8 cellular contexts compared by ENCODE assay signal in genomic region chr4:158671915-158672806, GRCh38. TPM values are rescaled to one million over a fixed set of nuclear protein-coding genes. Genes with fewer than 3 reads are reported as not detected.
DNase-seq lines count a peak whose midpoint lies in the region; ATAC-seq, FAIRE-seq and TF ChIP-seq lines count a peak whose summit lies in the region.

Gene ETFDH (plus strand): TSS chr4:158672296. CDS start chr4:158672457, 161 bp downstream.

- peak; percentile 93 for ATAC-seq in GM18907 (IDR thresholded peaks at IDR 0.05; ENCODE audit: unreplicated experiment)
- ATAC-seq in HG03159 (IDR thresholded peaks at IDR 0.05; ENCODE audit: unreplicated experiment): peak; percentile 87

- H3K4me3 ChIP-seq in WI38 (ENCODE audit: low read depth, low read length) (peak within 1 kb of the TSS; percentile 79), bronchial epithelial cell (ENCODE audit: low read depth, low read length) (peak within 1 kb of the TSS; percentile 80), iPS-20b (ENCODE audit: low read length) (peak within 1 kb of the TSS; percentile 84), skin epidermis (peak within 1 kb of the TSS; percentile 76 to 95 (median 88))

- TF ChIP-seq CTCF in WI38 (IDR thresholded peaks at IDR 0.05; ENCODE audit: low read depth, low read length) (peak; percentile 26; the same call in 1 of the 2 replicates), bronchial epithelial cell (IDR thresholded peaks at IDR 0.05; ENCODE audit: insufficient read depth, low read length, severe bottlenecking) (peak; percentile 70)

- no peaks in the 10 kb centered on the region for H3K9me3 ChIP-seq in iPS-20b (ENCODE audit: insufficient read depth, low read depth, low read length)

- H3K36me3 ChIP-seq in bronchial epithelial cell (ENCODE audit: control insufficient read depth, insufficient read depth, low read length) (no peaks in the 10 kb centered on the region), iPS-20b (ENCODE audit: insufficient read depth, low read depth, low read length) (peaks cover 14% of the 10 kb centered on the region)

- H3K27me3 ChIP-seq in bronchial epithelial cell (ENCODE audit: control insufficient read depth, insufficient read depth, low read length) (no peaks in the 10 kb centered on the region), iPS-20b (ENCODE audit: insufficient read depth, low read length) (no peaks in the 10 kb centered on the region)

- peak; percentile 28 for FAIRE-seq in bronchial epithelial cell (lab: Jason Lieb, UNC)

- DNase-seq in AG08396 (ENCODE audit: low spot score): peak; percentile 97
- DNase-seq in NCI-H2227 (lab: John Stamatoyannopoulos, UW; ENCODE audit: unreplicated experiment): peak; percentile 97
- peak; percentile 98 for DNase-seq in bronchial epithelial cell (ENCODE audit: low read depth)

- peaks cover 3% of the 10 kb centered on the region; the same call in 1 of the 2 replicates for H3K4me1 ChIP-seq in iPS-20b (ENCODE audit: insufficient read depth, low read length)

- H3K27ac ChIP-seq in iPS-20b (ENCODE audit: low read length): no peak within 1 kb of the TSS
- H3K27ac ChIP-seq in skin epidermis: peak within 1 kb of the TSS; percentile 31 to 96 (median 91)

- peak within 1 kb of the TSS; percentile 82 for H3K9ac ChIP-seq in iPS-20b (ENCODE audit: low read depth, low read length)

RNA-seq across cellular contexts. Expression of gene ETFDH, which starts in this region (rescaled TPM):
- 21.9 and 35.5 TPM in 2 replicates for total RNA-seq in bronchial epithelial cell
